12 cellular contexts compared by ENCODE assay signal in the genomic region with DNA sequence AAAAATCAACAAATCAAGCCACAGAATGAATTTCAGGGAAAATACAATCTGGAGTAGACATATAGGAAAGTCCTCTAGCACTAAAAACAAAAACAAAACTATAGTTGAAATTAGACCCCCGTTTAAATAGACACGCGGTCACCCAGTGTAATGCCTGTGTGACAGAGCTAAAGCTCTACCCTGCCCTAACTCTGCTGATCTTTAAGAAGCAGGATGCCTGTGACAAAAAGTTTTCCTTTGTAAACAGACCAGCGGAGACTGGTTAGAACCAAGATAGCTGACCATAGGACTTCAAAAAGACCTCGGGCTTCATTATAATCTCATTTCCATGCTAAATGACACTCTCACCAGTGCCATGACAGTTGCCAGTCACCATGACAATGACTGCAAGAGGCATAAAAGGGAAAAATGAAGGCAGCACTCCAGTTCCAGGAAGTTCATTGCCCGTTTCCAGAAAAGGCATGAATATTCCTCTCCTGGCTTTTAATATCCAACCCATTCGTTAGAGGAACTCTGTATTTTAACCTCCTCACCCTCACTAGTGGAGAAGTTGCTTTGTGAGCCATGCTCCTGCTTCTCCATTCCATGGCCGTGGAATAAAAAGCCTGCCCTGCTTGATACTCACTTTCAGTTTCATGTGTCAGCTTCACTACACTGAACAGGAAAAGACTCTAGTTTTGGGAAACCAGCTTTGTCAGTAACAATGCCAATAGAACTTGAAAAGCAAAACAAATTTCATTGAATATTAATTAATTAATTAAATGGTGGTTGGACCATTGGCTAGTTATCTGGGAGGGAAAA.
A peak's percentile ranks its signal among the peaks of the same experiment; 100 is the strongest.
DNase-seq lines count a peak whose midpoint lies in the region; ATAC-seq and TF ChIP-seq lines count a peak whose summit lies in the region.
"Had no signal": no experiment of that assay in that cellular context is flagged by ENCODE, and none has a peak within 500 bp of the region (broad histone marks: within the 10 kb centered on the region; RNA-seq: fewer than 3 reads in every experiment).

No MANE protein-coding gene starts in this region.

- no peaks in the 10 kb centered on the region for H3K9me3 Mint-ChIP-seq in activated CD4-positive, alpha-beta T cell treated with anti-CD3 and anti-CD28 coated beads, Interleukin-2, amount 10 ng/mL, durations not matched to agents 24 days and 14 days
- no peaks in the 10 kb centered on the region for H3K9me3 Mint-ChIP-seq in activated naive CD8-positive, alpha-beta T cell treated with anti-CD3 and anti-CD28 coated beads for 36 hours

- no peak for DNase-seq in activated CD4-positive, alpha-beta T cell treated with anti-CD3 and anti-CD28 coated beads, Interleukin-2, amount 10 ng/mL, durations not matched to agents 24 days and 14 days
- no peak for DNase-seq in activated CD4-positive, alpha-beta T cell treated with anti-CD3 and anti-CD28 coated beads, Interleukin-2, amount 50 U/mL, for 1 hour
- no peak for DNase-seq in activated naive CD8-positive, alpha-beta T cell treated with anti-CD3 and anti-CD28 coated beads for 36 hours
- DNase-seq in kidney epithelial cell (ENCODE audit: low read depth) (no peak), suprapubic skin (ENCODE audit: low spot score in 2 of 2) (no peak), DMS 273 (lab: John Stamatoyannopoulos, UW; ENCODE audit: unreplicated experiment) (no peak)
- DNase-seq: SHP77, trophoblast cell had no signal

- H3K27ac Mint-ChIP-seq in activated CD4-positive, alpha-beta T cell treated with anti-CD3 and anti-CD28 coated beads, Interleukin-2, amount 10 ng/mL, durations not matched to agents 24 days and 14 days: no peak overlapping the region
- no peak overlapping the region for H3K27ac Mint-ChIP-seq in activated naive CD8-positive, alpha-beta T cell treated with anti-CD3 and anti-CD28 coated beads for 36 hours
- H3K27ac Mint-ChIP-seq: mesothelial cell of epicardium had no signal

- H3K4me3 Mint-ChIP-seq in activated CD4-positive, alpha-beta T cell treated with anti-CD3 and anti-CD28 coated beads, Interleukin-2, amount 10 ng/mL, durations not matched to agents 24 days and 14 days: peak overlapping the region; percentile 70
- H3K4me3 Mint-ChIP-seq in activated naive CD8-positive, alpha-beta T cell treated with anti-CD3 and anti-CD28 coated beads for 36 hours: peak overlapping the region; percentile 53
- H3K4me3 Mint-ChIP-seq: mesothelial cell of epicardium had no signal

- no peaks in the 10 kb centered on the region for H3K9me3 ChIP-seq in suprapubic skin

- peaks cover 10% of the 10 kb centered on the region for H3K4me1 Mint-ChIP-seq in activated CD4-positive, alpha-beta T cell treated with anti-CD3 and anti-CD28 coated beads, Interleukin-2, amount 10 ng/mL, durations not matched to agents 24 days and 14 days
- H3K4me1 Mint-ChIP-seq in activated naive CD8-positive, alpha-beta T cell treated with anti-CD3 and anti-CD28 coated beads for 36 hours: no peaks in the 10 kb centered on the region

- H3K27me3 ChIP-seq in kidney epithelial cell (ENCODE audit: control insufficient read depth, insufficient read depth, low read length): no peaks in the 10 kb centered on the region
- no peaks in the 10 kb centered on the region for H3K27me3 ChIP-seq in suprapubic skin
- H3K27me3 ChIP-seq: cardiac muscle cell had no signal

- TF ChIP-seq EP300 in suprapubic skin (IDR thresholded peaks at IDR 0.05): no peak

- intact Hi-C loops in activated CD4-positive, alpha-beta T cell treated with anti-CD3 and anti-CD28 coated beads, Interleukin-2, amount 10 ng/mL, durations not matched to agents 24 days and 14 days (cut with micrococcal nuclease): no loop called here

- no peaks in the 10 kb centered on the region for H3K4me1 ChIP-seq in suprapubic skin

- H3K27me3 Mint-ChIP-seq in activated CD4-positive, alpha-beta T cell treated with anti-CD3 and anti-CD28 coated beads, Interleukin-2, amount 10 ng/mL, durations not matched to agents 24 days and 14 days: peaks cover 32% of the 10 kb centered on the region
- H3K27me3 Mint-ChIP-seq in activated naive CD8-positive, alpha-beta T cell treated with anti-CD3 and anti-CD28 coated beads for 36 hours: peaks cover 27% of the 10 kb centered on the region

- no peak for TF ChIP-seq CTCF in kidney epithelial cell (IDR thresholded peaks at IDR 0.05; ENCODE audit: insufficient read depth, low read length, poor library complexity, severe bottlenecking)
- TF ChIP-seq CTCF in suprapubic skin (IDR thresholded peaks at IDR 0.05): no peak

- H3K4me3 ChIP-seq in kidney epithelial cell (ENCODE audit: low read depth, low read length) (peak overlapping the region; percentile 4), suprapubic skin (peak overlapping the region; percentile 32)
- H3K4me3 ChIP-seq: cardiac muscle cell had no signal

- H3K27ac ChIP-seq in suprapubic skin: peak overlapping the region; percentile 3
- H3K27ac ChIP-seq: cardiac muscle cell had no signal

- no peak for TF ChIP-seq POLR2A in suprapubic skin (IDR thresholded peaks at IDR 0.05)

- no peaks in the 10 kb centered on the region for H3K36me3 Mint-ChIP-seq in activated CD4-positive, alpha-beta T cell treated with anti-CD3 and anti-CD28 coated beads, Interleukin-2, amount 10 ng/mL, durations not matched to agents 24 days and 14 days (ENCODE audit: low read depth)
- no peaks in the 10 kb centered on the region for H3K36me3 Mint-ChIP-seq in activated naive CD8-positive, alpha-beta T cell treated with anti-CD3 and anti-CD28 coated beads for 36 hours

- H3K36me3 ChIP-seq in kidney epithelial cell (ENCODE audit: control insufficient read depth, insufficient read depth, low read length): no peaks in the 10 kb centered on the region
- no peaks in the 10 kb centered on the region for H3K36me3 ChIP-seq in suprapubic skin
- H3K36me3 ChIP-seq: cardiac muscle cell had no signal

- ATAC-seq in GM19397 (IDR thresholded peaks at IDR 0.05; ENCODE audit: unreplicated experiment): no peak
- ATAC-seq in HG03139 (IDR thresholded peaks at IDR 0.05; ENCODE audit: unreplicated experiment): no peak

- WGBS in suprapubic skin: 40% methylated on average over 8 of the region's 8 CpGs
